ENCODE assay signal across 7 cellular contexts in the genomic region with DNA sequence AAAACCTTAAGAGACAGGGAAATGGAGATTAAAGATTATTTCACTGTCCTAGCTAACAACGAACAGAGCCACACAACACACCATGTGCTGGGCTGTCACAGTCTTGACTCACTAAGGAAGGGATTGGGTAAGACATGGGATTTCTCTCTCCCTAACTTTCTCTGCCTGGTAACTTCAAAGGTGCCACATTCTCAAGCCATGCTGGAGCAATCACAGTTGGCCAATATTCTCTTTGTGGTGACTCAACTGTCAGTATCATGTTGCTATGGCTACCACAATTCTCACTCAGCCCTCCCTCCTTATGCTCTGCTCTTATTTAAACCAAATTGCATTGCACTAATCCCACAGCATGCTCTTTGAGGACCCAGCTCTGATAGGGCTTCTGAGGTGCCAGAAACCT.
DNase-seq lines count a peak whose midpoint lies in the region; ATAC-seq and TF ChIP-seq lines count a peak whose summit lies in the region.

No MANE protein-coding gene starts in this region.

- no peaks in the 10 kb centered on the region for H3K4me1 ChIP-seq in body of pancreas

- ATAC-seq in GM18505 (IDR thresholded peaks at IDR 0.05; ENCODE audit: unreplicated experiment) (peak; percentile 51), body of pancreas (peak; percentile 48), naive B cell (ENCODE audit: low read depth in 2 of 2) (peak in 1 of 2 donors; percentile 34)

- TF ChIP-seq CTCF in body of pancreas (IDR thresholded peaks at IDR 0.05): no peak

- TF ChIP-seq POLR2A in GM18505 (IDR thresholded peaks at IDR 0.05; ENCODE audit: borderline replicate concordance, extremely low read depth, insufficient read depth, insufficient read length) (no peak), body of pancreas (IDR thresholded peaks at IDR 0.05) (no peak)

- intact Hi-C loops in body of pancreas (cut with DNase I): no loop called here

- peak in 1 of 4 donors; percentile 26 for DNase-seq in body of pancreas
- no peak for DNase-seq in naive B cell
- no peak for DNase-seq in nucleus accumbens (lab: John Stamatoyannopoulos, UW)
- no peak for DNase-seq in GM19240 (ENCODE audit: insufficient read length, low spot score)
- DNase-seq in cortex of kidney (lab: John Stamatoyannopoulos, UW): no peak

- no peaks in the 10 kb centered on the region for H3K9me3 ChIP-seq in KOPT-K1 (ENCODE audit: insufficient read depth, low read length, poor library complexity, severe bottlenecking)
- H3K9me3 ChIP-seq in body of pancreas: no peaks in the 10 kb centered on the region

- H3K9me3 Mint-ChIP-seq in naive B cell: no peaks in the 10 kb centered on the region

- H3K36me3 ChIP-seq in KOPT-K1 (ENCODE audit: insufficient read depth, low read length) (peaks cover 16% of the 10 kb centered on the region; the same call in 1 of the 2 replicates), body of pancreas (replicated peaks in 1 of 2; ENCODE audit: insufficient read depth in 1 of 2, low read depth in 2 of 2) (no peaks in the 10 kb centered on the region)

- no peaks in the 10 kb centered on the region for H3K27me3 Mint-ChIP-seq in naive B cell

- H3K27ac ChIP-seq in KOPT-K1 (ENCODE audit: low read depth, low read length, poor library complexity, severe bottlenecking): peak overlapping the region; percentile 61
- no peak overlapping the region for H3K27ac ChIP-seq in body of pancreas

- H3K4me3 Mint-ChIP-seq in naive B cell: no peak overlapping the region

- H3K36me3 Mint-ChIP-seq in naive B cell: peaks cover 15 to 21% of the 10 kb centered on the region in 2 donors

- H3K27me3 ChIP-seq in body of pancreas: no peaks in the 10 kb centered on the region

- peak overlapping the region in 5 of 6 donors; percentile 41 to 65 (median 45) for H3K27ac Mint-ChIP-seq in naive B cell

- H3K4me3 ChIP-seq in body of pancreas: no peak overlapping the region

- WGBS in body of pancreas, 2 donors: 80 to 94% methylated on average over 1 of the region's 1 CpG

- H3K4me1 Mint-ChIP-seq in naive B cell: peaks cover 30 to 55% (median 46%) of the 10 kb centered on the region in 3 donors
